In the genomic region with DNA sequence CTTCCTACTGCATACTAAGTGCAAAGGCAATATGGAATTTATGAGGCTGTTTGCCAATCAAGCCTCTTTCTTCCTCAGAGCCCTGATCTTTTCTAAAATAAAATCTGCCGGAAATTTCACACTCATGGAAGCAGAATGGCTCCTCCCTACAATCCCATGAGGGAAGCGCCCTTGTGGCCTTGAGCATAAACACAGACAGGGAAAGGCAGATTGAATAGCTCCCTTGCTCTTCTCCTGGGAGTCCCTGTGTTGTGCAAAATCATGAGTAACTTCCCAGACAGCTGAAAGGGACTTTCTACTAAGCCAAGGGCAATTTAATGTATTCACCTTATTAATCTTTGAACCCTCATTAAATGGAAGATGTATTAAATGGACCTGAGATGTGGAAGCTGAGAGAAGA, we compare ENCODE assay signal across 18 cellular contexts.
A peak's percentile ranks its signal among the peaks of the same experiment; 100 is the strongest.
DNase-seq lines count a peak whose midpoint lies in the region; TF ChIP-seq lines count a peak whose summit lies in the region.
"Had no signal": no experiment of that assay in that cellular context is flagged by ENCODE, and none has a peak within 500 bp of the region (broad histone marks: within the 10 kb centered on the region; RNA-seq: fewer than 3 reads in every experiment).

No MANE protein-coding gene starts in this region.

- no peaks in the 10 kb centered on the region for H3K79me1 ChIP-seq in mesenchymal stem cell (replicated peaks; ENCODE audit: low read length, poor library complexity, severe bottlenecking)

- H3K4me1 Mint-ChIP-seq in activated T-cell treated with anti-CD3 and anti-CD28 coated beads, Interleukin-2, amount 50 U/mL, for 24 hours (ENCODE audit: low read depth), result no peaks in the 10 kb centered on the region

- H3K36me3 ChIP-seq in BJ (ENCODE audit: control insufficient read depth, insufficient read depth, low read length) (no peaks in the 10 kb centered on the region), mesenchymal stem cell (ENCODE audit: control insufficient read depth in 1 of 2, insufficient read depth in 2 of 2, low read depth in 1 of 2, low read length in 2 of 2) (no peaks in the 10 kb centered on the region)

- no peak overlapping the region for H2AFZ ChIP-seq in mesenchymal stem cell (ENCODE audit: low read depth, low read length)

- peaks cover 4% of the 10 kb centered on the region for H3K27me3 Mint-ChIP-seq in activated T-cell treated with anti-CD3 and anti-CD28 coated beads, Interleukin-2, amount 50 U/mL, for 24 hours

- H3K9ac ChIP-seq in mesenchymal stem cell (ENCODE audit: low read length), result no peak overlapping the region

- H3K14ac ChIP-seq in mesenchymal stem cell (ENCODE audit: low read length in 2 of 2), result no peak overlapping the region

- no peak overlapping the region for H3K4ac ChIP-seq in mesenchymal stem cell (ENCODE audit: low read depth in 1 of 2, low read length in 2 of 2)

- H3K36me3 Mint-ChIP-seq in activated T-cell treated with anti-CD3 and anti-CD28 coated beads, Interleukin-2, amount 50 U/mL, for 24 hours (ENCODE audit: low read depth), result no peaks in the 10 kb centered on the region
- H3K36me3 Mint-ChIP-seq: mesothelial cell of epicardium had no signal

- H2AK5ac ChIP-seq in mesenchymal stem cell (ENCODE audit: low read length, severe bottlenecking), result no peak overlapping the region

- WGBS in mesenchymal stem cell, result 48% methylated on average over 2 of the region's 2 CpGs

- no peak overlapping the region for H3K18ac ChIP-seq in mesenchymal stem cell (ENCODE audit: low read depth in 1 of 2, low read length in 2 of 2)

- no peak overlapping the region for H2BK5ac ChIP-seq in mesenchymal stem cell (ENCODE audit: low read depth, low read length, poor library complexity, severe bottlenecking)

- H3K4me2 ChIP-seq in mesenchymal stem cell (ENCODE audit: low read length, poor library complexity, severe bottlenecking), result no peak overlapping the region
- H3K4me2 ChIP-seq: smooth muscle cell had no signal

- H4K91ac ChIP-seq in mesenchymal stem cell (ENCODE audit: low read length), result no peak overlapping the region

- no peak overlapping the region for H3K27ac ChIP-seq in mesenchymal stem cell (ENCODE audit: low read length, poor library complexity, severe bottlenecking)
- H3K27ac ChIP-seq: epithelial cell of prostate had no signal

- peak; percentile 15; the same call in 1 of the 2 replicates for TF ChIP-seq CTCF in BJ (IDR thresholded peaks at IDR 0.05; ENCODE audit: insufficient read depth, low read depth, low read length)
- TF ChIP-seq CTCF in fibroblast of pulmonary artery (IDR thresholded peaks at IDR 0.05; ENCODE audit: low read length, missing control alignments), result peak; percentile 16
- TF ChIP-seq CTCF in GM13977 (IDR thresholded peaks at IDR 0.05; ENCODE audit: extremely low read depth, insufficient read depth, missing control alignments), result no peak

- no peak overlapping the region for H3K23ac ChIP-seq in mesenchymal stem cell (ENCODE audit: low read length in 2 of 2)

- no peak overlapping the region for H2BK120ac ChIP-seq in mesenchymal stem cell (ENCODE audit: low read depth, low read length)

- H3K4me3 ChIP-seq in BJ (ENCODE audit: low read depth, low read length) (no peak overlapping the region), fibroblast of pulmonary artery (replicated peaks; ENCODE audit: low read depth, low read length) (no peak overlapping the region), mesenchymal stem cell (ENCODE audit: insufficient read depth in 1 of 2, low read depth in 1 of 2, low read length in 2 of 2) (no peak overlapping the region)
- H3K4me3 ChIP-seq: smooth muscle cell had no signal

- H3K4me3 Mint-ChIP-seq in activated T-cell treated with anti-CD3 and anti-CD28 coated beads, Interleukin-2, amount 50 U/mL, for 24 hours, result no peak overlapping the region
- H3K4me3 Mint-ChIP-seq: mesothelial cell of epicardium had no signal

- no peak overlapping the region for H3K27ac Mint-ChIP-seq in activated T-cell treated with anti-CD3 and anti-CD28 coated beads, Interleukin-2, amount 50 U/mL, for 24 hours
- H3K27ac Mint-ChIP-seq: mesothelial cell of epicardium had no signal

- H3K9me3 Mint-ChIP-seq in activated T-cell treated with anti-CD3 and anti-CD28 coated beads, Interleukin-2, amount 50 U/mL, for 24 hours, result no peaks in the 10 kb centered on the region

- DNase-seq in BJ (ENCODE audit: low read depth) (no peak), RPMI7951 (ENCODE audit: low read depth) (peak; percentile 73), fibroblast of pulmonary artery (ENCODE audit: low read depth) (peak; percentile 83), mesenchymal stem cell (peak; percentile 89), NCI-H1417 treated with DMSO at 0.1 percent for 48 hours (lab: John Stamatoyannopoulos, UW) (no peak), GM13977 (ENCODE audit: low spot score) (no peak)
- DNase-seq in activated CD4-positive, alpha-beta T cell treated with anti-CD3 and anti-CD28 coated beads, Interleukin-2, amount 50 U/mL, for 4 hours, result no peak
- no peak for DNase-seq in activated T-cell treated with anti-CD3 and anti-CD28 coated beads, Interleukin-2, amount 50 U/mL, for 24 hours
- DNase-seq: activated CD4-positive, CD25-positive, alpha-beta regulatory T cell; activated CD8-positive, alpha-beta memory T cell treated with anti-CD3 and anti-CD28 coated beads, Interleukin-2, amount 50 U/mL, for 48 hours; activated naive CD4-positive, alpha-beta T cell treated with anti-CD3 and anti-CD28 coated beads, Interleukin-2, amount 50 U/mL, for 16 hours; NCI-H187; NCI-H526 treated with DMSO at 0.1 percent for 48 hours; occipital lobe; T-helper 1 cell had no signal

- no peak overlapping the region for H2BK12ac ChIP-seq in mesenchymal stem cell (ENCODE audit: low read length in 2 of 2)

- in situ Hi-C loops in GM13977 (cut with MboI; ENCODE audit: low pct_unique_long_range_greater_than_20kb, low sequenced_read_pairs, unreplicated experiment), result no loop called here

- H4K8ac ChIP-seq in mesenchymal stem cell (ENCODE audit: low read length), result no peak overlapping the region

- H2BK15ac ChIP-seq in mesenchymal stem cell (ENCODE audit: low read depth, poor library complexity, severe bottlenecking), result no peak overlapping the region

- H3K4me1 ChIP-seq in mesenchymal stem cell (ENCODE audit: control insufficient read depth, insufficient read depth, low read depth, low read length), result no peaks in the 10 kb centered on the region

- POLR2A ChIA-PET in BJ (lab: Charles Lee), result no interaction called here

- CTCF ChIA-PET in BJ (lab: Yijun Ruan, JAX), result no interaction called here

- no peaks in the 10 kb centered on the region for H3K9me3 ChIP-seq in mesenchymal stem cell (ENCODE audit: control insufficient read depth, low read length)

- H3K27me3 ChIP-seq in BJ (ENCODE audit: control insufficient read depth, insufficient read depth, low read length) (no peaks in the 10 kb centered on the region), mesenchymal stem cell (ENCODE audit: control insufficient read depth in 1 of 2, insufficient read depth in 1 of 2, low read length in 2 of 2) (no peaks in the 10 kb centered on the region)

Comparison
In these comparisons a context has a peak if more than half of its experiments do, and no peak if none do; other contexts are left out.
1. DNase-seq: peak in RPMI7951 (single experiment), fibroblast of pulmonary artery (single experiment) and mesenchymal stem cell (single experiment); none in BJ (single experiment), NCI-H1417 treated with DMSO at 0.1 percent for 48 hours (single experiment), GM13977 (single experiment), activated CD4-positive, alpha-beta T cell treated with anti-CD3 and anti-CD28 coated beads, Interleukin-2, amount 50 U/mL, for 4 hours (0 of 2) and activated T-cell treated with anti-CD3 and anti-CD28 coated beads, Interleukin-2, amount 50 U/mL, for 24 hours (single experiment).